In the genomic region with DNA sequence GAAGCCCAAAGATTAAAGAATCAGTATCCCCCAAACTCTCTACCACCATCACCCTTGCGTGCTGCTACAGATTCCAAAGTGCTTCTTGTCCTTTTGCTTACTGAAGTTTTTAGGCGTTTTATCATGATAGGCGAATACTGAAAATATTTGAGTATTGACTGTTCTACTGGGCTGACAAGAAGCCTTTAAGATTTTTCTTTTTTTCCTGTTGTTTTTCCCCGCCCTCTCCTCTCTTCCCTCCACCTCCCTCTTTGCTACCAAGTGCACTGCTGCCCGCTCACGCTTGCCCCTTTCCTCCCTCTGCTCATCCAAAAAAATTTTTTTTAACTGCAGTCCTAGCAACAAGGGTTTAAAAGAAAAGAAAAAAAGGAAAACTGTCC, we compare ENCODE assay signal across 8 cellular contexts. TPM values are rescaled to one million over a fixed set of nuclear protein-coding genes. Genes with fewer than 3 reads are reported as not detected.
DNase-seq lines count a peak whose midpoint lies in the region; ATAC-seq and TF ChIP-seq lines count a peak whose summit lies in the region.

No MANE protein-coding gene starts in this region.

- no peaks in the 10 kb centered on the region for H3K9me3 ChIP-seq in ES-I3 (ENCODE audit: control insufficient read depth, insufficient read depth, low read length)
- no peaks in the 10 kb centered on the region for H3K9me3 ChIP-seq in PC-9 (ENCODE audit: insufficient read depth, low read depth)
- no peaks in the 10 kb centered on the region for H3K9me3 ChIP-seq in neutrophil

- POLR2A ChIA-PET in PC-9 (lab: Charles Lee; ENCODE audit: unreplicated experiment), result no interaction called here

- no peaks in the 10 kb centered on the region for H3K4me1 ChIP-seq in ES-I3 (ENCODE audit: insufficient read depth, low read length)
- peaks cover 18% of the 10 kb centered on the region for H3K4me1 ChIP-seq in PC-9 (replicated peaks; ENCODE audit: insufficient read depth)
- H3K4me1 ChIP-seq in neutrophil (ENCODE audit: control insufficient read depth in 1 of 2, insufficient read depth in 1 of 2, low read depth in 1 of 2, low read length in 1 of 2), result peaks cover 22 to 26% of the 10 kb centered on the region in 2 experiments

- no peak for TF ChIP-seq CTCF in PC-9 (conservative IDR thresholded peaks at IDR 0.05)
- TF ChIP-seq CTCF in neutrophil (IDR thresholded peaks at IDR 0.05), result no peak
- no peak for TF ChIP-seq CTCF in GM20000 (IDR thresholded peaks at IDR 0.05; ENCODE audit: extremely low read depth, missing control alignments)

- H3F3A ChIP-seq in PC-9 (ENCODE audit: insufficient read depth, low read depth), result no peaks in the 10 kb centered on the region; the same call in 1 of the 2 replicates

- peak overlapping the region; percentile 99 for H3K4me2 ChIP-seq in PC-9

- H3K36me3 ChIP-seq in ES-I3 (ENCODE audit: insufficient read depth, low read length) (no peaks in the 10 kb centered on the region), PC-9 (ENCODE audit: low read depth) (peaks cover 17% of the 10 kb centered on the region; the same call in 1 of the 2 replicates), neutrophil (peaks cover 6% of the 10 kb centered on the region)

- H3K79me2 ChIP-seq in PC-9 (ENCODE audit: low read depth), result peaks cover 75% of the 10 kb centered on the region

- peak overlapping the region; percentile 84 for H3K9ac ChIP-seq in ES-I3 (ENCODE audit: low read depth, low read length)

- H4K20me1 ChIP-seq in PC-9 (ENCODE audit: insufficient read depth), result peaks cover 11% of the 10 kb centered on the region

- CTCF ChIA-PET in PC-9 (lab: Charles Lee), result no interaction called here

- DNase-seq in PC-9 (no peak), epithelial cell of prostate (ENCODE audit: low read depth, low spot score) (no peak), GM20000 (ENCODE audit: low spot score) (no peak), epidermal melanocyte (ENCODE audit: insufficient read length, low spot score) (no peak)

- intact Hi-C loops in PC-9 (cut with micrococcal nuclease; ENCODE audit: unreplicated experiment), result loop anchor here (5.0 kb wide), 1 partner anchor 38 kb away; a partner anchor contains a TSS

- H3K27ac ChIP-seq in PC-9 (peak overlapping the region; percentile 58), epithelial cell of prostate (peak overlapping the region; percentile 37), neutrophil (peak overlapping the region; percentile 83)

- ATAC-seq in HG03571 (IDR thresholded peaks at IDR 0.05; ENCODE audit: unreplicated experiment) (no peak), GM21576 (IDR thresholded peaks at IDR 0.05; ENCODE audit: unreplicated experiment) (no peak)

- H3K4me3 ChIP-seq in PC-9, result peak overlapping the region; percentile 96
- peak overlapping the region; percentile 81 to 91 for H3K4me3 ChIP-seq in neutrophil (ENCODE audit: low read depth in 1 of 2, low read length in 1 of 2)

- H2AFZ ChIP-seq in PC-9, result peak overlapping the region; percentile 99

- TSS peak; percentile 38 for BruUV-seq in PC-9 (replicated peaks; lab: Mats Ljungman, UMichigan)

- H3K27me3 ChIP-seq in PC-9 (ENCODE audit: insufficient read depth, low read depth), result no peaks in the 10 kb centered on the region
- no peaks in the 10 kb centered on the region for H3K27me3 ChIP-seq in neutrophil

- no peaks in the 10 kb centered on the region for H3K9me2 ChIP-seq in PC-9 (ENCODE audit: insufficient read depth)

RNA-seq across cellular contexts. Expression of a gene that starts 0.7 kb away (rescaled TPM):
- 122 and 175 TPM in 2 replicates for total RNA-seq in PC-9 (2021)

RNA-seq across cellular contexts. Expression of a gene that starts 0.8 kb away (rescaled TPM):
- total RNA-seq in PC-9 (2021), result 29.5 and 43.0 TPM in 2 replicates

RNA-seq across cellular contexts. Expression of a gene that starts 39.0 kb away (rescaled TPM):
- total RNA-seq in PC-9 (2021), result 9.9 and 11.8 TPM in 2 replicates
